Comparison of ENCODE assay signal across 1 cellular context in the genomic region with DNA sequence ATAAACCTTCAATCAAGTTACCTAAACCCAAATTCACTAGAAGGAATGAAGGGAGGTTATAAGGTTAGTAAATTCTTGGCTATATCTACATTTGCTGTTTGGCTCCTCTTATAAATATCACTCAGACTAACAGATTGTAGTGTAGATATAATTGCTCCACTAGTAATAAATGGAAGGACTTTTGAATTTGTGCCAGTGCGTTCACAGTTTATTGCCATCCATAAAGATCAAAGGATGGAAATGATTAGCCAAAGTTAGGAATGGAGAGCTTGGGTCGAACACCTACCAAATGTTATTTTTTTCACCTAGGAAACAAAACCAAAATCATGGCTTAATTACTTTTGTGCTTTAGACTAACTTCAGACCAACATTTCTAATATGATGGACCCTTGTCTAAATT.
TF ChIP-seq lines count a peak whose summit lies in the region.

No MANE protein-coding gene starts in this region.

TF ChIP-seq in HEK293, 187 proteins besides CTCF, POLR2A, EP300 and RAD21 (continued from another document):
- TF ChIP-seq TCF7L2 (IDR thresholded peaks at IDR 0.05; ENCODE audit: borderline replicate concordance, low read depth, low read length) = peak; percentile 34; the same call in 1 of the 2 replicates
- TF ChIP-seq KLF7 (tag by site-specific recombination; IDR thresholded peaks at IDR 0.05; ENCODE audit: borderline replicate concordance) = no peak
